Comparison of ENCODE assay signal across 1 cellular context in genomic region chr7:5083291-5083690, GRCh38.
TF ChIP-seq lines count a peak whose summit lies in the region.

No MANE protein-coding gene starts in this region.

TF ChIP-seq in K562, 482 proteins besides CTCF, POLR2A, EP300 and RAD21 (continued from another document):
- TF ChIP-seq MBD2 (IDR thresholded peaks at IDR 0.05; ENCODE audit: borderline replicate concordance, low read depth) (peak; percentile 57; the same call in 1 of the 2 replicates), TBL1XR1 (IDR thresholded peaks at IDR 0.05; ENCODE audit: low read length in 2 of 2) (peak in 1 of 2 experiments; percentile 59; a peak in 1 of 4 replicates), ESRRB (CRISPR knock-in tag; IDR thresholded peaks at IDR 0.05; ENCODE audit: borderline replicate concordance) (no peak), MYBL2 (IDR thresholded peaks at IDR 0.05; ENCODE audit: low read depth) (no peak), MYBL2 (CRISPR knock-in tag; IDR thresholded peaks at IDR 0.05; ENCODE audit: borderline replicate concordance) (no peak), JUNB (CRISPR knock-in tag; conservative IDR thresholded peaks at IDR 0.05) (no peak), FOXA3 (CRISPR knock-in tag; conservative IDR thresholded peaks at IDR 0.05 in 1 of 2, IDR thresholded peaks at IDR 0.05 in 1 of 2) (peak in 1 of 2 experiments; percentile 78; a peak in 1 of 4 replicates), TEAD1 (CRISPR knock-in tag; IDR thresholded peaks at IDR 0.05) (peak in 1 of 2 experiments; percentile 94; a peak in 2 of 4 replicates), EWSR1 (IDR thresholded peaks at IDR 0.05; ENCODE audit: borderline replicate concordance, low read depth, partially characterized antibody) (no peak), MAX (CRISPR knock-in tag; IDR thresholded peaks at IDR 0.05) (peak; percentile 93), POLR2AphosphoS2 (IDR thresholded peaks at IDR 0.05; ENCODE audit: low read length) (no peak), JUND (IDR thresholded peaks at IDR 0.05; ENCODE audit: borderline replicate concordance, low read depth, low read length) (0 out of 2 replicates have a peak, but pooled peaks have one; percentile 6), JUND (tag; IDR thresholded peaks at IDR 0.05; ENCODE audit: borderline replicate concordance, low read depth, low read length) (no peak), ETS2 (tag; IDR thresholded peaks at IDR 0.05; ENCODE audit: borderline replicate concordance, poor library complexity, severe bottlenecking) (no peak), ZC3H8 (IDR thresholded peaks at IDR 0.05) (no peak), RBBP5 (IDR thresholded peaks at IDR 0.05; ENCODE audit: borderline replicate concordance, insufficient read depth, low read length, poor library complexity, severe bottlenecking) (no peak), SIX5 (IDR thresholded peaks at IDR 0.05; ENCODE audit: borderline replicate concordance in 1 of 2, insufficient read depth in 1 of 2, low read depth in 1 of 2, low read length in 2 of 2) (no peak), DMBX1 (CRISPR knock-in tag; IDR thresholded peaks at IDR 0.05; ENCODE audit: borderline replicate concordance) (peak; percentile 91; the same call in 1 of the 2 replicates), HNRNPL (IDR thresholded peaks at IDR 0.05; ENCODE audit: low read depth, low read length) (no peak), ZNF318 (IDR thresholded peaks at IDR 0.05; ENCODE audit: borderline replicate concordance in 1 of 2, low read depth in 1 of 2) (no peak), ZC3H4 (CRISPR knock-in tag; IDR thresholded peaks at IDR 0.05; ENCODE audit: borderline replicate concordance) (no peak), ID3 (CRISPR knock-in tag; IDR thresholded peaks at IDR 0.05) (no peak), ID3 (tag; IDR thresholded peaks at IDR 0.05) (peak; percentile 83), ZNF668 (CRISPR knock-in tag; IDR thresholded peaks at IDR 0.05) (no peak), PRPF4 (IDR thresholded peaks at IDR 0.05; ENCODE audit: insufficient read depth, low read depth, low read length, poor library complexity, severe bottlenecking) (no peak), ZKSCAN8 (CRISPR knock-in tag; IDR thresholded peaks at IDR 0.05) (no peak), CEBPG (CRISPR knock-in tag; IDR thresholded peaks at IDR 0.05) (peak; percentile 72; the same call in 1 of the 2 replicates), CEBPG (tag; conservative IDR thresholded peaks at IDR 0.05 in 1 of 2, IDR thresholded peaks at IDR 0.05 in 1 of 2) (no peak), ZBTB43 (CRISPR knock-in tag; IDR thresholded peaks at IDR 0.05) (no peak), SMC3 (conservative IDR thresholded peaks at IDR 0.05; ENCODE audit: insufficient read depth, low read depth, low read length) (no peak), MEIS2 (IDR thresholded peaks at IDR 0.05; ENCODE audit: partially characterized antibody) (no peak), ZNF140 (CRISPR knock-in tag; IDR thresholded peaks at IDR 0.05) (no peak), ZNF740 (CRISPR knock-in tag; IDR thresholded peaks at IDR 0.05) (peak; percentile 62; the same call in 1 of the 2 replicates), ZNF740 (tag; IDR thresholded peaks at IDR 0.05) (no peak), HSF4 (CRISPR knock-in tag; IDR thresholded peaks at IDR 0.05; ENCODE audit: borderline replicate concordance) (no peak), MTA2 (IDR thresholded peaks at IDR 0.05; ENCODE audit: low read depth) (peak; percentile 92)
